ENCODE assay signal across 1 cellular context in the genomic region with DNA sequence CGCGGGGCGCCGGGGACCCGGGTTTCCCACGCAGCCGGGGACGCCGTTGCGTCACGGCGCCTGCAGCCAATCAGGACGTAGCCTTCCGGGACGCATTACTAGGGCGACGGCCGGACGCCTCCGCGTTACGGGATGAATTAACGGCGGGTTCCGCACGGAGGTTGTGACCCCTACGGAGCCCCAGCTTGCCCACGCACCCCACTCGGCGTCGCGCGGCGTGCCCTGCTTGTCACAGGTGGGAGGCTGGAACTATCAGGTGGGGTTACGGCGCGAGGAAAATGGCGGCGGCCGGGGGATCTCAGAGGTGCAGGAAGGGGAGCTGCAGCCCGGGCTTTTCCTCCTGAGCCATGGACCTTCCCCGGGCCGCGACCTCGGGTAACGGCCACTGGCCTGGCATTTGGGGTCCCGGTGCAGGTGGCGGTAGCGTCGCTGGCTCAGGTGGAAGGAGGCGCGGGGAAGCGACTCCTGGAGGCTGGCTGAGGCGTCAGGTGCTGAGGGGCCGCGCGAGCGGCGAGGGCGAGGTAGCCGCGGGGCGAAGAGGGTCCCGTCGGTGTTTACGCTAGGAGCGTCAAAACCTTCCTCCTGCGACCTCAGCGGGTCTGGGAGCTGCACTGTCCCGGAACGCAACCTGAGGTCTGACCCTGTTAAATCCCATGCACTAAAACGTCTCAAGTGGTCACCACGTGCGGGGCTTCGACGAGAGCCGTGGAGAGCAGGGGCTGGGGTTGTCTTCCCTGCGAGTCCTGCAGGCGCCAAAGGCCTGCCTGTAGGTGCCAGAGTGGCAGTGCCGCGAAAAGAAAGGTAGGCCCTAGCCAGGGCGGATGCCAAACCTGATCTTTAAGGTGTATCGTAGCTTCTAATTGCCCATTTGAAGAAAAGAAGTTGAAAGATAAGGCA.
TF ChIP-seq lines count a peak whose summit lies in the region.

A gene (plus strand): TSS at position 98 of the 897 bp plus-strand sequence. CDS start 78,345 bp downstream, outside the sequence.

TF ChIP-seq in HepG2, 621 proteins besides CTCF, POLR2A, EP300 and RAD21 (continued from another document and continues in another):
- TF ChIP-seq, protein P1, sequence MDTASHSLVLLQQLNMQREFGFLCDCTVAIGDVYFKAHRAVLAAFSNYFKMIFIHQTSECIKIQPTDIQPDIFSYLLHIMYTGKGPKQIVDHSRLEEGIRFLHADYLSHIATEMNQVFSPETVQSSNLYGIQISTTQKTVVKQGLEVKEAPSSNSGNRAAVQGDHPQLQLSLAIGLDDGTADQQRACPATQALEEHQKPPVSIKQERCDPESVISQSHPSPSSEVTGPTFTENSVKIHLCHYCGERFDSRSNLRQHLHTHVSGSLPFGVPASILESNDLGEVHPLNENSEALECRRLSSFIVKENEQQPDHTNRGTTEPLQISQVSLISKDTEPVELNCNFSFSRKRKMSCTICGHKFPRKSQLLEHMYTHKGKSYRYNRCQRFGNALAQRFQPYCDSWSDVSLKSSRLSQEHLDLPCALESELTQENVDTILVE (CRISPR knock-in tag; IDR thresholded peaks at IDR 0.05): no peak
- TF ChIP-seq FOXK2 (IDR thresholded peaks at IDR 0.05) (no peak), SPEN (CRISPR knock-in tag; IDR thresholded peaks at IDR 0.05; ENCODE audit: low read depth) (peak; percentile 81), NFIC (IDR thresholded peaks at IDR 0.05; ENCODE audit: low read length) (no peak), ZNF775 (CRISPR knock-in tag; IDR thresholded peaks at IDR 0.05; ENCODE audit: borderline replicate concordance) (peak; percentile 97), FOXA3 (CRISPR knock-in tag; IDR thresholded peaks at IDR 0.05) (peak; percentile 27; the same call in 1 of the 2 replicates), DMAP1 (CRISPR knock-in tag; IDR thresholded peaks at IDR 0.05) (peak; percentile 88), U2AF2 (IDR thresholded peaks at IDR 0.05; ENCODE audit: low read depth, low read length) (no peak), ATRX (CRISPR knock-in tag; IDR thresholded peaks at IDR 0.05; ENCODE audit: borderline replicate concordance) (no peak), ZNF605 (CRISPR knock-in tag; IDR thresholded peaks at IDR 0.05) (peak; percentile 100), ZNF550 (CRISPR knock-in tag; IDR thresholded peaks at IDR 0.05; ENCODE audit: borderline replicate concordance) (peak; percentile 80; the same call in 1 of the 2 replicates), CENPX (CRISPR knock-in tag; IDR thresholded peaks at IDR 0.05) (no peak), KLF13 (CRISPR knock-in tag; IDR thresholded peaks at IDR 0.05) (peak; percentile 97), RBM39 (IDR thresholded peaks at IDR 0.05; ENCODE audit: low read depth, low read length, poor library complexity, severe bottlenecking) (no peak), ZKSCAN1 (IDR thresholded peaks at IDR 0.05; ENCODE audit: low read length) (no peak), ZNF432 (CRISPR knock-in tag; IDR thresholded peaks at IDR 0.05; ENCODE audit: borderline replicate concordance) (0 out of 2 replicates have a peak, but pooled peaks have one; percentile 86)
- TF ChIP-seq, protein P2, sequence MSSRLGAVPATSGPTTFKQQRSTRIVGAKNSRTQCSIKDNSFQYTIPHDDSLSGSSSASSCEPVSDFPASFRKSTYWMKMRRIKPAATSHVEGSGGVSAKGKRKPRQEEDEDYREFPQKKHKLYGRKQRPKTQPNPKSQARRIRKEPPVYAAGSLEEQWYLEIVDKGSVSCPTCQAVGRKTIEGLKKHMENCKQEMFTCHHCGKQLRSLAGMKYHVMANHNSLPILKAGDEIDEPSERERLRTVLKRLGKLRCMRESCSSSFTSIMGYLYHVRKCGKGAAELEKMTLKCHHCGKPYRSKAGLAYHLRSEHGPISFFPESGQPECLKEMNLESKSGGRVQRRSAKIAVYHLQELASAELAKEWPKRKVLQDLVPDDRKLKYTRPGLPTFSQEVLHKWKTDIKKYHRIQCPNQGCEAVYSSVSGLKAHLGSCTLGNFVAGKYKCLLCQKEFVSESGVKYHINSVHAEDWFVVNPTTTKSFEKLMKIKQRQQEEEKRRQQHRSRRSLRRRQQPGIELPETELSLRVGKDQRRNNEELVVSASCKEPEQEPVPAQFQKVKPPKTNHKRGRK (CRISPR knock-in tag; IDR thresholded peaks at IDR 0.05): peak; percentile 67; the same call in 1 of the 2 replicates
- TF ChIP-seq, protein P3, sequence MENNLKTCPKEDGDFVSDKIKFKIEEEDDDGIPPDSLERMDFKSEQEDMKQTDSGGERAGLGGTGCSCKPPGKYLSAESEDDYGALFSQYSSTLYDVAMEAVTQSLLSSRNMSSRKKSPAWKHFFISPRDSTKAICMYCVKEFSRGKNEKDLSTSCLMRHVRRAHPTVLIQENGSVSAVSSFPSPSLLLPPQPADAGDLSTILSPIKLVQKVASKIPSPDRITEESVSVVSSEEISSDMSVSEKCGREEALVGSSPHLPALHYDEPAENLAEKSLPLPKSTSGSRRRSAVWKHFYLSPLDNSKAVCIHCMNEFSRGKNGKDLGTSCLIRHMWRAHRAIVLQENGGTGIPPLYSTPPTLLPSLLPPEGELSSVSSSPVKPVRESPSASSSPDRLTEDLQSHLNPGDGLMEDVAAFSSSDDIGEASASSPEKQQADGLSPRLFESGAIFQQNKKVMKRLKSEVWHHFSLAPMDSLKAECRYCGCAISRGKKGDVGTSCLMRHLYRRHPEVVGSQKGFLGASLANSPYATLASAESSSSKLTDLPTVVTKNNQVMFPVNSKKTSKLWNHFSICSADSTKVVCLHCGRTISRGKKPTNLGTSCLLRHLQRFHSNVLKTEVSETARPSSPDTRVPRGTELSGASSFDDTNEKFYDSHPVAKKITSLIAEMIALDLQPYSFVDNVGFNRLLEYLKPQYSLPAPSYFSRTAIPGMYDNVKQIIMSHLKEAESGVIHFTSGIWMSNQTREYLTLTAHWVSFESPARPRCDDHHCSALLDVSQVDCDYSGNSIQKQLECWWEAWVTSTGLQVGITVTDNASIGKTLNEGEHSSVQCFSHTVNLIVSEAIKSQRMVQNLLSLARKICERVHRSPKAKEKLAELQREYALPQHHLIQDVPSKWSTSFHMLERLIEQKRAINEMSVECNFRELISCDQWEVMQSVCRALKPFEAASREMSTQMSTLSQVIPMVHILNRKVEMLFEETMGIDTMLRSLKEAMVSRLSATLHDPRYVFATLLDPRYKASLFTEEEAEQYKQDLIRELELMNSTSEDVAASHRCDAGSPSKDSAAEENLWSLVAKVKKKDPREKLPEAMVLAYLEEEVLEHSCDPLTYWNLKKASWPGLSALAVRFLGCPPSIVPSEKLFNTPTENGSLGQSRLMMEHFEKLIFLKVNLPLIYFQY (CRISPR knock-in tag; IDR thresholded peaks at IDR 0.05; ENCODE audit: borderline replicate concordance): no peak
- TF ChIP-seq, protein P4, sequence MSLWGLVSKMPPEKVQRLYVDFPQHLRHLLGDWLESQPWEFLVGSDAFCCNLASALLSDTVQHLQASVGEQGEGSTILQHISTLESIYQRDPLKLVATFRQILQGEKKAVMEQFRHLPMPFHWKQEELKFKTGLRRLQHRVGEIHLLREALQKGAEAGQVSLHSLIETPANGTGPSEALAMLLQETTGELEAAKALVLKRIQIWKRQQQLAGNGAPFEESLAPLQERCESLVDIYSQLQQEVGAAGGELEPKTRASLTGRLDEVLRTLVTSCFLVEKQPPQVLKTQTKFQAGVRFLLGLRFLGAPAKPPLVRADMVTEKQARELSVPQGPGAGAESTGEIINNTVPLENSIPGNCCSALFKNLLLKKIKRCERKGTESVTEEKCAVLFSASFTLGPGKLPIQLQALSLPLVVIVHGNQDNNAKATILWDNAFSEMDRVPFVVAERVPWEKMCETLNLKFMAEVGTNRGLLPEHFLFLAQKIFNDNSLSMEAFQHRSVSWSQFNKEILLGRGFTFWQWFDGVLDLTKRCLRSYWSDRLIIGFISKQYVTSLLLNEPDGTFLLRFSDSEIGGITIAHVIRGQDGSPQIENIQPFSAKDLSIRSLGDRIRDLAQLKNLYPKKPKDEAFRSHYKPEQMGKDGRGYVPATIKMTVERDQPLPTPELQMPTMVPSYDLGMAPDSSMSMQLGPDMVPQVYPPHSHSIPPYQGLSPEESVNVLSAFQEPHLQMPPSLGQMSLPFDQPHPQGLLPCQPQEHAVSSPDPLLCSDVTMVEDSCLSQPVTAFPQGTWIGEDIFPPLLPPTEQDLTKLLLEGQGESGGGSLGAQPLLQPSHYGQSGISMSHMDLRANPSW (CRISPR knock-in tag; IDR thresholded peaks at IDR 0.05; ENCODE audit: borderline replicate concordance): no peak
- TF ChIP-seq, protein P5, sequence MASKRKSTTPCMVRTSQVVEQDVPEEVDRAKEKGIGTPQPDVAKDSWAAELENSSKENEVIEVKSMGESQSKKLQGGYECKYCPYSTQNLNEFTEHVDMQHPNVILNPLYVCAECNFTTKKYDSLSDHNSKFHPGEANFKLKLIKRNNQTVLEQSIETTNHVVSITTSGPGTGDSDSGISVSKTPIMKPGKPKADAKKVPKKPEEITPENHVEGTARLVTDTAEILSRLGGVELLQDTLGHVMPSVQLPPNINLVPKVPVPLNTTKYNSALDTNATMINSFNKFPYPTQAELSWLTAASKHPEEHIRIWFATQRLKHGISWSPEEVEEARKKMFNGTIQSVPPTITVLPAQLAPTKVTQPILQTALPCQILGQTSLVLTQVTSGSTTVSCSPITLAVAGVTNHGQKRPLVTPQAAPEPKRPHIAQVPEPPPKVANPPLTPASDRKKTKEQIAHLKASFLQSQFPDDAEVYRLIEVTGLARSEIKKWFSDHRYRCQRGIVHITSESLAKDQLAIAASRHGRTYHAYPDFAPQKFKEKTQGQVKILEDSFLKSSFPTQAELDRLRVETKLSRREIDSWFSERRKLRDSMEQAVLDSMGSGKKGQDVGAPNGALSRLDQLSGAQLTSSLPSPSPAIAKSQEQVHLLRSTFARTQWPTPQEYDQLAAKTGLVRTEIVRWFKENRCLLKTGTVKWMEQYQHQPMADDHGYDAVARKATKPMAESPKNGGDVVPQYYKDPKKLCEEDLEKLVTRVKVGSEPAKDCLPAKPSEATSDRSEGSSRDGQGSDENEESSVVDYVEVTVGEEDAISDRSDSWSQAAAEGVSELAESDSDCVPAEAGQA (IDR thresholded peaks at IDR 0.05; ENCODE audit: low read depth): peak; percentile 95
- TF ChIP-seq, protein P5 (CRISPR knock-in tag; IDR thresholded peaks at IDR 0.05; ENCODE audit: borderline replicate concordance): peak; percentile 96
- TF ChIP-seq, protein P6, sequence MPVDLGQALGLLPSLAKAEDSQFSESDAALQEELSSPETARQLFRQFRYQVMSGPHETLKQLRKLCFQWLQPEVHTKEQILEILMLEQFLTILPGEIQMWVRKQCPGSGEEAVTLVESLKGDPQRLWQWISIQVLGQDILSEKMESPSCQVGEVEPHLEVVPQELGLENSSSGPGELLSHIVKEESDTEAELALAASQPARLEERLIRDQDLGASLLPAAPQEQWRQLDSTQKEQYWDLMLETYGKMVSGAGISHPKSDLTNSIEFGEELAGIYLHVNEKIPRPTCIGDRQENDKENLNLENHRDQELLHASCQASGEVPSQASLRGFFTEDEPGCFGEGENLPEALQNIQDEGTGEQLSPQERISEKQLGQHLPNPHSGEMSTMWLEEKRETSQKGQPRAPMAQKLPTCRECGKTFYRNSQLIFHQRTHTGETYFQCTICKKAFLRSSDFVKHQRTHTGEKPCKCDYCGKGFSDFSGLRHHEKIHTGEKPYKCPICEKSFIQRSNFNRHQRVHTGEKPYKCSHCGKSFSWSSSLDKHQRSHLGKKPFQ (CRISPR knock-in tag; IDR thresholded peaks at IDR 0.05; ENCODE audit: insufficient replicate concordance): peak; percentile 98
- TF ChIP-seq, protein P7, sequence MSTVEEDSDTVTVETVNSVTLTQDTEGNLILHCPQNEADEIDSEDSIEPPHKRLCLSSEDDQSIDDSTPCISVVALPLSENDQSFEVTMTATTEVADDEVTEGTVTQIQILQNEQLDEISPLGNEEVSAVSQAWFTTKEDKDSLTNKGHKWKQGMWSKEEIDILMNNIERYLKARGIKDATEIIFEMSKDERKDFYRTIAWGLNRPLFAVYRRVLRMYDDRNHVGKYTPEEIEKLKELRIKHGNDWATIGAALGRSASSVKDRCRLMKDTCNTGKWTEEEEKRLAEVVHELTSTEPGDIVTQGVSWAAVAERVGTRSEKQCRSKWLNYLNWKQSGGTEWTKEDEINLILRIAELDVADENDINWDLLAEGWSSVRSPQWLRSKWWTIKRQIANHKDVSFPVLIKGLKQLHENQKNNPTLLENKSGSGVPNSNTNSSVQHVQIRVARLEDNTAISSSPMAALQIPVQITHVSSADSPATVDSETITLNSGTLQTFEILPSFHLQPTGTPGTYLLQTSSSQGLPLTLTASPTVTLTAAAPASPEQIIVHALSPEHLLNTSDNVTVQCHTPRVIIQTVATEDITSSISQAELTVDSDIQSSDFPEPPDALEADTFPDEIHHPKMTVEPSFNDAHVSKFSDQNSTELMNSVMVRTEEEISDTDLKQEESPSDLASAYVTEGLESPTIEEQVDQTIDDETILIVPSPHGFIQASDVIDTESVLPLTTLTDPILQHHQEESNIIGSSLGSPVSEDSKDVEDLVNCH (CRISPR knock-in tag; IDR thresholded peaks at IDR 0.05): peak; percentile 66; the same call in 1 of the 2 replicates
- TF ChIP-seq, protein P8, sequence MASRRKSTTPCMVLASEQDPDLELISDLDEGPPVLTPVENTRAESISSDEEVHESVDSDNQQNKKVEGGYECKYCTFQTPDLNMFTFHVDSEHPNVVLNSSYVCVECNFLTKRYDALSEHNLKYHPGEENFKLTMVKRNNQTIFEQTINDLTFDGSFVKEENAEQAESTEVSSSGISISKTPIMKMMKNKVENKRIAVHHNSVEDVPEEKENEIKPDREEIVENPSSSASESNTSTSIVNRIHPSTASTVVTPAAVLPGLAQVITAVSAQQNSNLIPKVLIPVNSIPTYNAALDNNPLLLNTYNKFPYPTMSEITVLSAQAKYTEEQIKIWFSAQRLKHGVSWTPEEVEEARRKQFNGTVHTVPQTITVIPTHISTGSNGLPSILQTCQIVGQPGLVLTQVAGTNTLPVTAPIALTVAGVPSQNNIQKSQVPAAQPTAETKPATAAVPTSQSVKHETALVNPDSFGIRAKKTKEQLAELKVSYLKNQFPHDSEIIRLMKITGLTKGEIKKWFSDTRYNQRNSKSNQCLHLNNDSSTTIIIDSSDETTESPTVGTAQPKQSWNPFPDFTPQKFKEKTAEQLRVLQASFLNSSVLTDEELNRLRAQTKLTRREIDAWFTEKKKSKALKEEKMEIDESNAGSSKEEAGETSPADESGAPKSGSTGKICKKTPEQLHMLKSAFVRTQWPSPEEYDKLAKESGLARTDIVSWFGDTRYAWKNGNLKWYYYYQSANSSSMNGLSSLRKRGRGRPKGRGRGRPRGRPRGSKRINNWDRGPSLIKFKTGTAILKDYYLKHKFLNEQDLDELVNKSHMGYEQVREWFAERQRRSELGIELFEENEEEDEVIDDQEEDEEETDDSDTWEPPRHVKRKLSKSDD (CRISPR knock-in tag; IDR thresholded peaks at IDR 0.05; ENCODE audit: low read depth): peak; percentile 97
